Comparison of ENCODE assay signal across 38 cellular contexts in genomic region chr2:167678158-167678557, GRCh38.
"Had no signal": no experiment of that assay in that cellular context is flagged by ENCODE, and none has a peak within 500 bp of the region (broad histone marks: within the 10 kb centered on the region; RNA-seq: fewer than 3 reads in every experiment).

No MANE protein-coding gene starts in this region.

- H3K36me3 Mint-ChIP-seq: activated CD8-positive, alpha-beta memory T cell treated with anti-CD3 and anti-CD28 coated beads, Interleukin-2, amount 10 ng/mL, durations not matched to agents 7 days and 5 days; activated naive CD4-positive, alpha-beta T cell treated with anti-CD3 and anti-CD28 coated beads, Interleukin-2, amount 10 ng/mL, durations not matched to agents 7 days and 5 days; activated naive CD4-positive, alpha-beta T cell treated with anti-CD3 and anti-CD28 coated beads, Interleukin-2, amount 50 U/mL, for 24 hours; activated naive CD8-positive, alpha-beta T cell; activated naive CD8-positive, alpha-beta T cell treated with anti-CD3 and anti-CD28 coated beads, Interleukin-2, amount 10 ng/mL, durations not matched to agents 7 days and 5 days; brain had no signal

- H3K36me3 ChIP-seq: ascending aorta, cardiac muscle cell had no signal

- DNase-seq: activated CD4-positive, alpha-beta memory T cell treated with anti-CD3 and anti-CD28 coated beads, Interleukin-2, amount 10 ng/mL, durations not matched to agents 7 days and 5 days; activated CD4-positive, alpha-beta T cell treated with anti-CD3 and anti-CD28 coated beads for 1 hour; activated CD4-positive, alpha-beta T cell treated with anti-CD3 and anti-CD28 coated beads for 36 hours; activated CD4-positive, alpha-beta T cell treated with anti-CD3 and anti-CD28 coated beads for 48 hours; activated CD4-positive, alpha-beta T cell treated with anti-CD3 and anti-CD28 coated beads, Interleukin-2, amount 10 ng/mL, durations not matched to agents 7 days and 5 days; activated CD4-positive, alpha-beta T cell treated with anti-CD3 and anti-CD28 coated beads, Interleukin-2, amount 50 U/mL, for 48 hours; activated CD4-positive, CD25-positive, alpha-beta regulatory T cell; activated CD8-positive, alpha-beta memory T cell treated with anti-CD3 and anti-CD28 coated beads for 24 hours; activated CD8-positive, alpha-beta memory T cell treated with anti-CD3 and anti-CD28 coated beads, Interleukin-2, amount 10 ng/mL, durations not matched to agents 7 days and 5 days; activated CD8-positive, alpha-beta memory T cell treated with anti-CD3 and anti-CD28 coated beads, Interleukin-2, amount 50 U/mL, for 48 hours; activated CD8-positive, alpha-beta T cell treated with anti-CD3 and anti-CD28 coated beads, Interleukin-2, amount 10 ng/mL, durations not matched to agents 7 days and 5 days; activated effector memory CD4-positive, alpha-beta T cell treated with Interleukin-2 at 50 U/mL for 16 hours; activated gamma-delta T cell; activated naive CD4-positive, alpha-beta T cell treated with anti-CD3 and anti-CD28 coated beads, Interleukin-2, amount 10 ng/mL, durations not matched to agents 7 days and 5 days; activated naive CD4-positive, alpha-beta T cell treated with Interleukin-2 at 50 U/mL for 16 hours; activated naive CD8-positive, alpha-beta T cell treated with anti-CD3 and anti-CD28 coated beads, Interleukin-2, amount 10 ng/mL, durations not matched to agents 7 days and 5 days; activated naive CD8-positive, alpha-beta T cell treated with anti-CD3 and anti-CD28 coated beads, Interleukin-2, amount 50 U/mL, for 24 hours; activated T-cell treated with anti-CD3 and anti-CD28 coated beads, Interleukin-2, amount 50 U/mL, for 24 hours; activated T-cell treated with anti-CD3 and anti-CD28 coated beads, Interleukin-2, amount 50 U/mL, for 48 hours; amygdala; anterior cingulate cortex; caudate nucleus; cerebellar nuclear complex; T-helper 2 cell; T-helper 9 cell had no signal

- H3K9me3 ChIP-seq: ascending aorta had no signal

- H3K4me1 Mint-ChIP-seq: activated CD4-positive, alpha-beta memory T cell treated with anti-CD3 and anti-CD28 coated beads, Interleukin-2, amount 10 ng/mL, durations not matched to agents 7 days and 5 days; activated CD4-positive, alpha-beta T cell treated with anti-CD3 and anti-CD28 coated beads for 36 hours; activated CD4-positive, alpha-beta T cell treated with anti-CD3 and anti-CD28 coated beads, Interleukin-2, amount 10 ng/mL, durations not matched to agents 7 days and 5 days; activated CD8-positive, alpha-beta memory T cell treated with anti-CD3 and anti-CD28 coated beads, Interleukin-2, amount 10 ng/mL, durations not matched to agents 7 days and 5 days; activated naive CD4-positive, alpha-beta T cell treated with anti-CD3 and anti-CD28 coated beads, Interleukin-2, amount 10 ng/mL, durations not matched to agents 7 days and 5 days; activated naive CD4-positive, alpha-beta T cell treated with anti-CD3 and anti-CD28 coated beads, Interleukin-2, amount 50 U/mL, for 24 hours; activated naive CD8-positive, alpha-beta T cell treated with anti-CD3 and anti-CD28 coated beads, Interleukin-2, amount 10 ng/mL, durations not matched to agents 7 days and 5 days; activated naive CD8-positive, alpha-beta T cell treated with anti-CD3 and anti-CD28 coated beads, Interleukin-2, amount 50 U/mL, for 24 hours; central memory CD8-positive, alpha-beta T cell had no signal

- H3K4me3 ChIP-seq: ascending aorta, cardiac muscle cell had no signal

- H3K27me3 Mint-ChIP-seq: activated CD4-positive, alpha-beta memory T cell treated with anti-CD3 and anti-CD28 coated beads, Interleukin-2, amount 10 ng/mL, durations not matched to agents 7 days and 5 days; activated CD4-positive, alpha-beta T cell treated with anti-CD3 and anti-CD28 coated beads, Interleukin-2, amount 10 ng/mL, durations not matched to agents 7 days and 5 days; activated CD8-positive, alpha-beta memory T cell treated with anti-CD3 and anti-CD28 coated beads, Interleukin-2, amount 10 ng/mL, durations not matched to agents 7 days and 5 days; activated naive CD4-positive, alpha-beta T cell treated with anti-CD3 and anti-CD28 coated beads, Interleukin-2, amount 10 ng/mL, durations not matched to agents 7 days and 5 days; activated naive CD4-positive, alpha-beta T cell treated with anti-CD3 and anti-CD28 coated beads, Interleukin-2, amount 50 U/mL, for 24 hours; activated naive CD8-positive, alpha-beta T cell treated with anti-CD3 and anti-CD28 coated beads, Interleukin-2, amount 10 ng/mL, durations not matched to agents 7 days and 5 days; activated T-cell treated with anti-CD3 and anti-CD28 coated beads, Interleukin-2, amount 50 U/mL, for 24 hours; brain had no signal

- H3K4me3 Mint-ChIP-seq: activated CD4-positive, alpha-beta memory T cell treated with anti-CD3 and anti-CD28 coated beads, Interleukin-2, amount 10 ng/mL, durations not matched to agents 7 days and 5 days; activated CD4-positive, alpha-beta T cell treated with anti-CD3 and anti-CD28 coated beads for 36 hours; activated CD4-positive, alpha-beta T cell treated with anti-CD3 and anti-CD28 coated beads, Interleukin-2, amount 10 ng/mL, durations not matched to agents 7 days and 5 days; activated CD8-positive, alpha-beta memory T cell treated with anti-CD3 and anti-CD28 coated beads, Interleukin-2, amount 10 ng/mL, durations not matched to agents 7 days and 5 days; activated CD8-positive, alpha-beta T cell treated with anti-CD3 and anti-CD28 coated beads, Interleukin-2, amount 10 ng/mL, durations not matched to agents 7 days and 5 days; activated naive CD4-positive, alpha-beta T cell treated with anti-CD3 and anti-CD28 coated beads, Interleukin-2, amount 10 ng/mL, durations not matched to agents 7 days and 5 days; activated naive CD4-positive, alpha-beta T cell treated with anti-CD3 and anti-CD28 coated beads, Interleukin-2, amount 50 U/mL, for 24 hours; activated naive CD8-positive, alpha-beta T cell; activated naive CD8-positive, alpha-beta T cell treated with anti-CD3 and anti-CD28 coated beads, Interleukin-2, amount 10 ng/mL, durations not matched to agents 7 days and 5 days; activated naive CD8-positive, alpha-beta T cell treated with anti-CD3 and anti-CD28 coated beads, Interleukin-2, amount 50 U/mL, for 24 hours; activated T-cell treated with anti-CD3 and anti-CD28 coated beads, Interleukin-2, amount 50 U/mL, for 24 hours; brain; central memory CD8-positive, alpha-beta T cell; T-helper 1 cell treated with Interleukin-12 subunit alpha and Interleukin-12 subunit beta and Interleukin-4 antibody, amounts not matched to agents 30 μg/mL and 1 μg/mL, for 36 hours; T-helper 2 cell treated with Interferon-gamma antibody and Interleukin-4, amounts not matched to agents 5 μg/mL and 100 μg/mL, for 36 hours had no signal

- H3K9me3 Mint-ChIP-seq: activated CD4-positive, alpha-beta memory T cell treated with anti-CD3 and anti-CD28 coated beads, Interleukin-2, amount 10 ng/mL, durations not matched to agents 7 days and 5 days; activated CD4-positive, alpha-beta T cell treated with anti-CD3 and anti-CD28 coated beads, Interleukin-2, amount 10 ng/mL, durations not matched to agents 7 days and 5 days; activated naive CD4-positive, alpha-beta T cell treated with anti-CD3 and anti-CD28 coated beads, Interleukin-2, amount 10 ng/mL, durations not matched to agents 7 days and 5 days; activated naive CD4-positive, alpha-beta T cell treated with anti-CD3 and anti-CD28 coated beads, Interleukin-2, amount 50 U/mL, for 24 hours; activated naive CD8-positive, alpha-beta T cell treated with anti-CD3 and anti-CD28 coated beads, Interleukin-2, amount 10 ng/mL, durations not matched to agents 7 days and 5 days; activated naive CD8-positive, alpha-beta T cell treated with anti-CD3 and anti-CD28 coated beads, Interleukin-2, amount 50 U/mL, for 24 hours; activated T-cell treated with anti-CD3 and anti-CD28 coated beads, Interleukin-2, amount 50 U/mL, for 24 hours; activated T-helper 2 cell treated with anti-CD3 and anti-CD28 coated beads, Interferon-gamma antibody, Interleukin-2, Interleukin-4, amounts not matched to agents 10 μg/mL and 5 μg/mL and 100 μg/mL, durations not matched to agents 14 hours and 24 hours and 36 hours; central memory CD8-positive, alpha-beta T cell; T-helper 1 cell treated with Interleukin-12 subunit alpha and Interleukin-12 subunit beta and Interleukin-4 antibody, amounts not matched to agents 30 μg/mL and 1 μg/mL, for 36 hours; T-helper 2 cell treated with Interferon-gamma antibody and Interleukin-4, amounts not matched to agents 5 μg/mL and 100 μg/mL, for 36 hours had no signal

- H3K27me3 ChIP-seq: ascending aorta, cardiac muscle cell had no signal

- H3K4me1 ChIP-seq: ascending aorta had no signal

- H3K27ac Mint-ChIP-seq: activated CD4-positive, alpha-beta memory T cell treated with anti-CD3 and anti-CD28 coated beads, Interleukin-2, amount 10 ng/mL, durations not matched to agents 7 days and 5 days; activated CD4-positive, alpha-beta T cell treated with anti-CD3 and anti-CD28 coated beads for 36 hours; activated CD4-positive, alpha-beta T cell treated with anti-CD3 and anti-CD28 coated beads, Interleukin-2, amount 10 ng/mL, durations not matched to agents 7 days and 5 days; activated CD8-positive, alpha-beta memory T cell treated with anti-CD3 and anti-CD28 coated beads, Interleukin-2, amount 10 ng/mL, durations not matched to agents 7 days and 5 days; activated CD8-positive, alpha-beta T cell treated with anti-CD3 and anti-CD28 coated beads, Interleukin-2, amount 10 ng/mL, durations not matched to agents 7 days and 5 days; activated naive CD4-positive, alpha-beta T cell treated with anti-CD3 and anti-CD28 coated beads, Interleukin-2, amount 10 ng/mL, durations not matched to agents 7 days and 5 days; activated naive CD4-positive, alpha-beta T cell treated with anti-CD3 and anti-CD28 coated beads, Interleukin-2, amount 50 U/mL, for 24 hours; activated naive CD8-positive, alpha-beta T cell; activated naive CD8-positive, alpha-beta T cell treated with anti-CD3 and anti-CD28 coated beads, Interleukin-2, amount 10 ng/mL, durations not matched to agents 7 days and 5 days; activated naive CD8-positive, alpha-beta T cell treated with anti-CD3 and anti-CD28 coated beads, Interleukin-2, amount 50 U/mL, for 24 hours; activated T-cell treated with anti-CD3 and anti-CD28 coated beads, Interleukin-2, amount 50 U/mL, for 24 hours; activated T-helper 2 cell treated with anti-CD3 and anti-CD28 coated beads, Interferon-gamma antibody, Interleukin-2, Interleukin-4, amounts not matched to agents 10 μg/mL and 5 μg/mL and 100 μg/mL, durations not matched to agents 14 hours and 24 hours and 36 hours; brain; T-helper 1 cell treated with Interleukin-12 subunit alpha and Interleukin-12 subunit beta and Interleukin-4 antibody, amounts not matched to agents 30 μg/mL and 1 μg/mL, for 36 hours; T-helper 2 cell treated with Interferon-gamma antibody and Interleukin-4, amounts not matched to agents 5 μg/mL and 100 μg/mL, for 36 hours had no signal

- H3K27ac ChIP-seq: ascending aorta, cardiac muscle cell, VCaP had no signal

- ATAC-seq: activated CD4-positive, alpha-beta T cell treated with anti-CD3 and anti-CD28 coated beads for 36 hours; activated CD4-positive, CD25-positive, alpha-beta regulatory T cell treated with anti-CD3 and anti-CD28 coated beads, Interleukin-2, amount 50 U/mL, for 24 hours; activated CD8-positive, alpha-beta memory T cell treated with anti-CD3 and anti-CD28 coated beads, Interleukin-2, amount 10 ng/mL, durations not matched to agents 7 days and 5 days; activated CD8-positive, alpha-beta T cell treated with anti-CD3 and anti-CD28 coated beads, Interleukin-2, amount 10 ng/mL, durations not matched to agents 7 days and 5 days; activated naive CD8-positive, alpha-beta T cell treated with anti-CD3 and anti-CD28 coated beads, Interleukin-2, amount 50 U/mL, for 24 hours had no signal

- FAIRE-seq: bronchial epithelial cell, TTC549 had no signal
